Comparison of ENCODE assay signal across 17 cellular contexts in genomic region chr10:127899766-127900382, GRCh38. TPM values are rescaled to one million over a fixed set of nuclear protein-coding genes. Genes with fewer than 3 reads are reported as not detected.
DNase-seq lines count a peak whose midpoint lies in the region; ATAC-seq and TF ChIP-seq lines count a peak whose summit lies in the region.
"Had no signal": no experiment of that assay in that cellular context is flagged by ENCODE, and none has a peak within 500 bp of the region (broad histone marks: within the 10 kb centered on the region; RNA-seq: fewer than 3 reads in every experiment).

No MANE protein-coding gene starts in this region.

- no peaks in the 10 kb centered on the region for H3K9me3 ChIP-seq in lung (ENCODE audit: control insufficient read depth in 2 of 2, insufficient read depth in 1 of 2, low read length in 1 of 2)
- no peaks in the 10 kb centered on the region for H3K9me3 ChIP-seq in vagina

- TF ChIP-seq POLR2A in vagina (IDR thresholded peaks at IDR 0.05), result no peak

- ATAC-seq in left cardiac atrium, result peak; percentile 74 to 80
- no peak for ATAC-seq in Right ventricle myocardium inferior
- ATAC-seq in activated T-helper 17 cell treated with anti-CD3 and anti-CD28 coated beads, Interleukin-2, amount 50 U/mL, for 72 hours (replicated peaks), result peak; percentile 50
- ATAC-seq in lung (ENCODE audit: insufficient read depth, low FRiP score), result peak; percentile 47
- ATAC-seq in HG03342 (IDR thresholded peaks at IDR 0.05; ENCODE audit: unreplicated experiment), result no peak
- no peak for ATAC-seq in GM21515 (IDR thresholded peaks at IDR 0.05; ENCODE audit: unreplicated experiment)
- no peak for ATAC-seq in GM21737 (IDR thresholded peaks at IDR 0.05; ENCODE audit: unreplicated experiment)
- ATAC-seq: naive thymus-derived CD8-positive, alpha-beta T cell had no signal

- no peaks in the 10 kb centered on the region for H3K36me3 Mint-ChIP-seq in activated T-helper 17 cell treated with anti-CD3 and anti-CD28 coated beads, Interleukin-2, amount 50 U/mL, for 72 hours (ENCODE audit: low read depth)
- H3K36me3 Mint-ChIP-seq: naive thymus-derived CD8-positive, alpha-beta T cell had no signal

- peaks cover 28% of the 10 kb centered on the region for H3K27me3 Mint-ChIP-seq in activated T-helper 17 cell treated with anti-CD3 and anti-CD28 coated beads, Interleukin-2, amount 50 U/mL, for 72 hours

- no peaks in the 10 kb centered on the region for H3K4me1 ChIP-seq in lung (ENCODE audit: control insufficient read depth in 2 of 2, insufficient read depth in 2 of 2, low read length in 2 of 2)
- no peaks in the 10 kb centered on the region for H3K4me1 ChIP-seq in vagina
- H3K4me1 ChIP-seq: stomach had no signal

- DNase-seq in left cardiac atrium, result no peak
- DNase-seq in Right ventricle myocardium inferior (ENCODE audit: missing footprints), result no peak
- peak; percentile 28 for DNase-seq in lung (ENCODE audit: low spot score)
- peak; percentile 58 to 74 for DNase-seq in vagina (ENCODE audit: extremely low spot score in 2 of 2)
- DNase-seq: Calu3; central memory CD4-positive, alpha-beta T cell; GOT3; Karpas-422; naive thymus-derived CD8-positive, alpha-beta T cell; NCI-H146; stomach had no signal

- no peaks in the 10 kb centered on the region for H3K9me3 Mint-ChIP-seq in activated T-helper 17 cell treated with anti-CD3 and anti-CD28 coated beads, Interleukin-2, amount 50 U/mL, for 72 hours

- intact Hi-C loops in left cardiac atrium (cut with DNase I) (no loop called here), Right ventricle myocardium inferior (cut with DNase I) (no loop called here), vagina (cut with DNase I) (no loop called here)

- H3K4me3 Mint-ChIP-seq in activated T-helper 17 cell treated with anti-CD3 and anti-CD28 coated beads, Interleukin-2, amount 50 U/mL, for 72 hours, result no peak overlapping the region
- H3K4me3 Mint-ChIP-seq: naive thymus-derived CD8-positive, alpha-beta T cell had no signal

- H3K4me3 ChIP-seq in lung (no peak overlapping the region), vagina (no peak overlapping the region)
- H3K4me3 ChIP-seq: stomach had no signal

- no peak overlapping the region for H3K27ac ChIP-seq in lung (ENCODE audit: low read depth in 1 of 2, low read length in 1 of 2)
- H3K27ac ChIP-seq in vagina, result no peak overlapping the region
- H3K27ac ChIP-seq: stomach had no signal

- H3K27me3 ChIP-seq in lung (ENCODE audit: control insufficient read depth, insufficient read depth) (no peaks in the 10 kb centered on the region), vagina (no peaks in the 10 kb centered on the region)
- H3K27me3 ChIP-seq: stomach had no signal

- 58% methylated on average over 3 of the region's 3 CpGs for WGBS in lung, 2 donors

- H3K27ac Mint-ChIP-seq in activated T-helper 17 cell treated with anti-CD3 and anti-CD28 coated beads, Interleukin-2, amount 50 U/mL, for 72 hours, result no peak overlapping the region
- H3K27ac Mint-ChIP-seq: naive thymus-derived CD8-positive, alpha-beta T cell had no signal

- TF ChIP-seq CTCF in lung (IDR thresholded peaks at IDR 0.05; ENCODE audit: control extremely low read depth, extremely low read depth), result no peak
- TF ChIP-seq CTCF in vagina (IDR thresholded peaks at IDR 0.05), result no peak

- no peaks in the 10 kb centered on the region for H3K4me1 Mint-ChIP-seq in activated T-helper 17 cell treated with anti-CD3 and anti-CD28 coated beads, Interleukin-2, amount 50 U/mL, for 72 hours
- H3K4me1 Mint-ChIP-seq: naive thymus-derived CD8-positive, alpha-beta T cell had no signal

- H3K36me3 ChIP-seq in lung (ENCODE audit: control insufficient read depth in 2 of 2, insufficient read depth in 2 of 2, low read length in 2 of 2) (no peaks in the 10 kb centered on the region), vagina (no peaks in the 10 kb centered on the region)
- H3K36me3 ChIP-seq: stomach had no signal

RNA-seq across cellular contexts. Expression of gene PTPRE, which starts 7.0 kb away (rescaled TPM):
- 10 to 100 TPM; 14.2 to 24.3 TPM for total RNA-seq in left cardiac atrium
- total RNA-seq in Right ventricle myocardium inferior, result 17.4 TPM
- total RNA-seq in activated T-helper 17 cell treated with anti-CD3 and anti-CD28 coated beads, Interleukin-2, amount 50 U/mL, for 72 hours, result 10 to 100 TPM; 32.7 to 54.1 TPM
- total RNA-seq in lung, result 10 to 100 TPM; 27.3 to 68.7 TPM
- polyA plus RNA-seq in lung, result 10 to 100 TPM; 15.5 to 45.7 TPM
- 77.6 TPM for total RNA-seq in vagina
- total RNA-seq: G401 had no signal

RNA-seq across cellular contexts. Expression of gene CLRN3, which starts 7.1 kb away (rescaled TPM):
- not detected for total RNA-seq in left cardiac atrium
- not detected for total RNA-seq in Right ventricle myocardium inferior
- total RNA-seq in activated T-helper 17 cell treated with anti-CD3 and anti-CD28 coated beads, Interleukin-2, amount 50 U/mL, for 72 hours, result not detected
- not detected for total RNA-seq in lung
- under 1 TPM; 0.10 to 0.12 TPM for polyA plus RNA-seq in lung
- not detected for total RNA-seq in vagina
- total RNA-seq: G401; naive thymus-derived CD8-positive, alpha-beta T cell; posterior vena cava had no signal
- polyA plus RNA-seq: naive thymus-derived CD8-positive, alpha-beta T cell had no signal

Comparison
In these comparisons a context has a peak if more than half of its experiments do, and no peak if none do; other contexts are left out.
1. ATAC-seq: peak in left cardiac atrium (2 of 2), activated T-helper 17 cell treated with anti-CD3 and anti-CD28 coated beads, Interleukin-2, amount 50 U/mL, for 72 hours (single experiment) and lung (single experiment); none in Right ventricle myocardium inferior (single experiment), HG03342 (single experiment), GM21515 (single experiment) and GM21737 (single experiment).
2. DNase-seq: peak in lung (single experiment) and vagina (2 of 2); none in left cardiac atrium (single experiment) and Right ventricle myocardium inferior (single experiment).